ENCODE assay signal across 9 cellular contexts in genomic region chr15:100226107-100226506, GRCh38.
"Had no signal": no experiment of that assay in that cellular context is flagged by ENCODE, and none has a peak within 500 bp of the region (broad histone marks: within the 10 kb centered on the region; RNA-seq: fewer than 3 reads in every experiment).

No MANE protein-coding gene starts in this region.

- H3K27ac Mint-ChIP-seq: GM23338 had no signal

- H3K4me2 ChIP-seq: GM23338, KMS-11 had no signal

- DNase-seq: H9, HCEC 1CT, IMR-90, KBM-7 had no signal

- H3K9me3 Mint-ChIP-seq: GM23338, H9 had no signal

- H3K4me3 ChIP-seq: GM23338 had no signal

- FAIRE-seq: H1, H54, HTR-8/SVneo had no signal

- H3K4me3 Mint-ChIP-seq: GM23338, H9 had no signal

- H2AFZ ChIP-seq: GM23338 had no signal

- H3K9ac ChIP-seq: KMS-11 had no signal

- ATAC-seq: GM23338 had no signal

- H3K27ac ChIP-seq: KMS-11 had no signal
